Comparison of ENCODE assay signal across 1 cellular context in the genomic region with DNA sequence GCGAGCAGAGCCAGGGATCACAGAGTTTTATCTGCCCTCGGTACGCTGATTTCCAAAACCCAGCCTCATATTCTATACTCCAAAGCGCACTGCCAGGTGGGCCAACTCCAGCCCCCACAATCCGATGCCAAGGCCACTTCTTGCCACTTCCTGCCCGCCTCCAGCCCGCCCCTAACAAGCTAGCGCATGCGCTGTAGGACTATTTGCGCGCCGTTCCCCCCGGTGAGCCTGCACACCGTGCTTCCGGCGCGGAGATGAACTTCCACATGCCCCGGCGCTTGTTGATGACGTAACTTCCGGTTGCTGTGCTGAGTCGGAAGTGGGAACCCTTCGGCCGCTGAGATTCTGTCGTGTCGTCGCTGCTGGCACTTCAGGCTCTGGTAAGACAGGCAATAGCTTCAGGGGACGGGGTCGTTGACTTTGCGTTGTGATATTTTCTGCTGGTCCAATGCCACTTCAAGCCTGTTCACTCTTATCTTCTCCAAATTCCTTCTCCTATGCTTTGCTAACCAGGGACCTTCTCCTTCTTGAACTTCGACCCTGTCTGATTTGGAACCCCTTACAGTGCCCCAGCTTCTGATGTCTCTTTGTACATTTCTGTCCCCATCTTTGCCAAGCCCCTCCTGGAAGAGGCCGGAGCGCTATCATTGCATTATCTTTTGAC.
A peak's percentile ranks its signal among the peaks of the same experiment; 100 is the strongest.
TF ChIP-seq lines count a peak whose summit lies in the region.

A gene with protein sequence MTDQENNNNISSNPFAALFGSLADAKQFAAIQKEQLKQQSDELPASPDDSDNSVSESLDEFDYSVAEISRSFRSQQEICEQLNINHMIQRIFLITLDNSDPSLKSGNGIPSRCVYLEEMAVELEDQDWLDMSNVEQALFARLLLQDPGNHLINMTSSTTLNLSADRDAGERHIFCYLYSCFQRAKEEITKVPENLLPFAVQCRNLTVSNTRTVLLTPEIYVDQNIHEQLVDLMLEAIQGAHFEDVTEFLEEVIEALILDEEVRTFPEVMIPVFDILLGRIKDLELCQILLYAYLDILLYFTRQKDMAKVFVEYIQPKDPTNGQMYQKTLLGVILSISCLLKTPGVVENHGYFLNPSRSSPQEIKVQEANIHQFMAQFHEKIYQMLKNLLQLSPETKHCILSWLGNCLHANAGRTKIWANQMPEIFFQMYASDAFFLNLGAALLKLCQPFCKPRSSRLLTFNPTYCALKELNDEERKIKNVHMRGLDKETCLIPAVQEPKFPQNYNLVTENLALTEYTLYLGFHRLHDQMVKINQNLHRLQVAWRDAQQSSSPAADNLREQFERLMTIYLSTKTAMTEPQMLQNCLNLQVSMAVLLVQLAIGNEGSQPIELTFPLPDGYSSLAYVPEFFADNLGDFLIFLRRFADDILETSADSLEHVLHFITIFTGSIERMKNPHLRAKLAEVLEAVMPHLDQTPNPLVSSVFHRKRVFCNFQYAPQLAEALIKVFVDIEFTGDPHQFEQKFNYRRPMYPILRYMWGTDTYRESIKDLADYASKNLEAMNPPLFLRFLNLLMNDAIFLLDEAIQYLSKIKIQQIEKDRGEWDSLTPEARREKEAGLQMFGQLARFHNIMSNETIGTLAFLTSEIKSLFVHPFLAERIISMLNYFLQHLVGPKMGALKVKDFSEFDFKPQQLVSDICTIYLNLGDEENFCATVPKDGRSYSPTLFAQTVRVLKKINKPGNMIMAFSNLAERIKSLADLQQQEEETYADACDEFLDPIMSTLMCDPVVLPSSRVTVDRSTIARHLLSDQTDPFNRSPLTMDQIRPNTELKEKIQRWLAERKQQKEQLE (plus strand): TSS at position 306 of the 664 bp plus-strand sequence. CDS start 5,481 bp downstream, outside the sequence.

TF ChIP-seq in HEK293, 187 proteins besides CTCF, POLR2A, EP300 and RAD21 (continued from another document):
- TF ChIP-seq, protein P1, sequence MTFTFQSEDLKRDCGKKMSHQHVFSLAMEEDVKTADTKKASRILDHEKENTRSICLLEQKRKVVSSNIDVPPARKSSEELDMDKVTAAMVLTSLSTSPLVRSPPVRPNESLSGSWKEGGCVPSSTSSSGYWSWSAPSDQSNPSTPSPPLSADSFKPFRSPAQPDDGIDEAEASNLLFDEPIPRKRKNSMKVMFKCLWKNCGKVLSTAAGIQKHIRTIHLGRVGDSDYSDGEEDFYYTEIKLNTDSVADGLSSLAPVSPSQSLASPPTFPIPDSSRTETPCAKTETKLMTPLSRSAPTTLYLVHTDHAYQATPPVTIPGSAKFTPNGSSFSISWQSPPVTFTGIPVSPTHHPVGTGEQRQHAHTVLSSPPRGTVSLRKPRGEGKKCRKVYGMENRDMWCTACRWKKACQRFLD (tag by site-specific recombination; IDR thresholded peaks at IDR 0.05), result no peak
- TF ChIP-seq ZFP3 (tag by site-specific recombination; IDR thresholded peaks at IDR 0.05; ENCODE audit: low read depth), result no peak
- TF ChIP-seq ZNF266 (tag by site-specific recombination; IDR thresholded peaks at IDR 0.05; ENCODE audit: low read depth), result no peak
- TF ChIP-seq ZNF600 (tag by site-specific recombination; IDR thresholded peaks at IDR 0.05), result peak; percentile 68; the same call in 1 of the 2 replicates
- TF ChIP-seq, protein P2, sequence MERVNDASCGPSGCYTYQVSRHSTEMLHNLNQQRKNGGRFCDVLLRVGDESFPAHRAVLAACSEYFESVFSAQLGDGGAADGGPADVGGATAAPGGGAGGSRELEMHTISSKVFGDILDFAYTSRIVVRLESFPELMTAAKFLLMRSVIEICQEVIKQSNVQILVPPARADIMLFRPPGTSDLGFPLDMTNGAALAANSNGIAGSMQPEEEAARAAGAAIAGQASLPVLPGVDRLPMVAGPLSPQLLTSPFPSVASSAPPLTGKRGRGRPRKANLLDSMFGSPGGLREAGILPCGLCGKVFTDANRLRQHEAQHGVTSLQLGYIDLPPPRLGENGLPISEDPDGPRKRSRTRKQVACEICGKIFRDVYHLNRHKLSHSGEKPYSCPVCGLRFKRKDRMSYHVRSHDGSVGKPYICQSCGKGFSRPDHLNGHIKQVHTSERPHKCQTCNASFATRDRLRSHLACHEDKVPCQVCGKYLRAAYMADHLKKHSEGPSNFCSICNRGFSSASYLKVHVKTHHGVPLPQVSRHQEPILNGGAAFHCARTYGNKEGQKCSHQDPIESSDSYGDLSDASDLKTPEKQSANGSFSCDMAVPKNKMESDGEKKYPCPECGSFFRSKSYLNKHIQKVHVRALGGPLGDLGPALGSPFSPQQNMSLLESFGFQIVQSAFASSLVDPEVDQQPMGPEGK (tag by site-specific recombination; IDR thresholded peaks at IDR 0.05), result peak; percentile 69
- TF ChIP-seq, protein P3, sequence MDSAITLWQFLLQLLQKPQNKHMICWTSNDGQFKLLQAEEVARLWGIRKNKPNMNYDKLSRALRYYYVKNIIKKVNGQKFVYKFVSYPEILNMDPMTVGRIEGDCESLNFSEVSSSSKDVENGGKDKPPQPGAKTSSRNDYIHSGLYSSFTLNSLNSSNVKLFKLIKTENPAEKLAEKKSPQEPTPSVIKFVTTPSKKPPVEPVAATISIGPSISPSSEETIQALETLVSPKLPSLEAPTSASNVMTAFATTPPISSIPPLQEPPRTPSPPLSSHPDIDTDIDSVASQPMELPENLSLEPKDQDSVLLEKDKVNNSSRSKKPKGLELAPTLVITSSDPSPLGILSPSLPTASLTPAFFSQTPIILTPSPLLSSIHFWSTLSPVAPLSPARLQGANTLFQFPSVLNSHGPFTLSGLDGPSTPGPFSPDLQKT (IDR thresholded peaks at IDR 0.05; ENCODE audit: borderline replicate concordance, low read depth, low read length), result no peak; the same call in 1 of the 2 replicates
- TF ChIP-seq ZNF350 (tag by site-specific recombination; IDR thresholded peaks at IDR 0.05), result no peak
- no peak for TF ChIP-seq ZNF510 (tag by site-specific recombination; IDR thresholded peaks at IDR 0.05; ENCODE audit: insufficient replicate concordance)
- TF ChIP-seq, protein P4, sequence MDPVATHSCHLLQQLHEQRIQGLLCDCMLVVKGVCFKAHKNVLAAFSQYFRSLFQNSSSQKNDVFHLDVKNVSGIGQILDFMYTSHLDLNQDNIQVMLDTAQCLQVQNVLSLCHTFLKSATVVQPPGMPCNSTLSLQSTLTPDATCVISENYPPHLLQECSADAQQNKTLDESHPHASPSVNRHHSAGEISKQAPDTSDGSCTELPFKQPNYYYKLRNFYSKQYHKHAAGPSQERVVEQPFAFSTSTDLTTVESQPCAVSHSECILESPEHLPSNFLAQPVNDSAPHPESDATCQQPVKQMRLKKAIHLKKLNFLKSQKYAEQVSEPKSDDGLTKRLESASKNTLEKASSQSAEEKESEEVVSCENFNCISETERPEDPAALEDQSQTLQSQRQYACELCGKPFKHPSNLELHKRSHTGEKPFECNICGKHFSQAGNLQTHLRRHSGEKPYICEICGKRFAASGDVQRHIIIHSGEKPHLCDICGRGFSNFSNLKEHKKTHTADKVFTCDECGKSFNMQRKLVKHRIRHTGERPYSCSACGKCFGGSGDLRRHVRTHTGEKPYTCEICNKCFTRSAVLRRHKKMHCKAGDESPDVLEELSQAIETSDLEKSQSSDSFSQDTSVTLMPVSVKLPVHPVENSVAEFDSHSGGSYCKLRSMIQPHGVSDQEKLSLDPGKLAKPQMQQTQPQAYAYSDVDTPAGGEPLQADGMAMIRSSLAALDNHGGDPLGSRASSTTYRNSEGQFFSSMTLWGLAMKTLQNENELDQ (tag by site-specific recombination; IDR thresholded peaks at IDR 0.05; ENCODE audit: low read depth), result no peak
- TF ChIP-seq, protein P5, sequence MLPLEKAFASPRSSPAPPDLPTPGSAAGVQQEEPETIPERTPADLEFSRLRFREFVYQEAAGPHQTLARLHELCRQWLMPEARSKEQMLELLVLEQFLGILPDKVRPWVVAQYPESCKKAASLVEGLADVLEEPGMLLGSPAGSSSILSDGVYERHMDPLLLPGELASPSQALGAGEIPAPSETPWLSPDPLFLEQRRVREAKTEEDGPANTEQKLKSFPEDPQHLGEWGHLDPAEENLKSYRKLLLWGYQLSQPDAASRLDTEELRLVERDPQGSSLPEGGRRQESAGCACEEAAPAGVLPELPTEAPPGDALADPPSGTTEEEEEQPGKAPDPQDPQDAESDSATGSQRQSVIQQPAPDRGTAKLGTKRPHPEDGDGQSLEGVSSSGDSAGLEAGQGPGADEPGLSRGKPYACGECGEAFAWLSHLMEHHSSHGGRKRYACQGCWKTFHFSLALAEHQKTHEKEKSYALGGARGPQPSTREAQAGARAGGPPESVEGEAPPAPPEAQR (tag by site-specific recombination; IDR thresholded peaks at IDR 0.05), result no peak
- peak; percentile 72 for TF ChIP-seq ZNF335 (tag by site-specific recombination; conservative IDR thresholded peaks at IDR 0.05)
- peak; percentile 82 for TF ChIP-seq ZBTB17 (tag by site-specific recombination; IDR thresholded peaks at IDR 0.05)
- TF ChIP-seq ZNF2 (tag by site-specific recombination; IDR thresholded peaks at IDR 0.05), result no peak
- no peak for TF ChIP-seq HOXD13 (CRISPR knock-in tag; IDR thresholded peaks at IDR 0.05; ENCODE audit: borderline replicate concordance)
- no peak for TF ChIP-seq YY2 (tag by site-specific recombination; IDR thresholded peaks at IDR 0.05)
- no peak for TF ChIP-seq ZNF274 (IDR thresholded peaks at IDR 0.05; ENCODE audit: low read length)
- no peak for TF ChIP-seq ZNF274 (tag by site-specific recombination; IDR thresholded peaks at IDR 0.05; ENCODE audit: borderline replicate concordance)
- TF ChIP-seq ZNF426 (tag by site-specific recombination; IDR thresholded peaks at IDR 0.05), result no peak
- no peak for TF ChIP-seq ZNF830 (tag by site-specific recombination; IDR thresholded peaks at IDR 0.05; ENCODE audit: low read depth)
- no peak for TF ChIP-seq ZNF169 (tag by site-specific recombination; IDR thresholded peaks at IDR 0.05)
- TF ChIP-seq, protein P6, sequence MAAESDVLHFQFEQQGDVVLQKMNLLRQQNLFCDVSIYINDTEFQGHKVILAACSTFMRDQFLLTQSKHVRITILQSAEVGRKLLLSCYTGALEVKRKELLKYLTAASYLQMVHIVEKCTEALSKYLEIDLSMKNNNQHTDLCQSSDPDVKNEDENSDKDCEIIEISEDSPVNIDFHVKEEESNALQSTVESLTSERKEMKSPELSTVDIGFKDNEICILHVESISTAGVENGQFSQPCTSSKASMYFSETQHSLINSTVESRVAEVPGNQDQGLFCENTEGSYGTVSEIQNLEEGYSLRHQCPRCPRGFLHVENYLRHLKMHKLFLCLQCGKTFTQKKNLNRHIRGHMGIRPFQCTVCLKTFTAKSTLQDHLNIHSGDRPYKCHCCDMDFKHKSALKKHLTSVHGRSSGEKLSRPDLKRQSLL (tag by site-specific recombination; IDR thresholded peaks at IDR 0.05), result no peak
- peak; percentile 77 for TF ChIP-seq SP3 (tag by site-specific recombination; IDR thresholded peaks at IDR 0.05)
